In the genomic region with DNA sequence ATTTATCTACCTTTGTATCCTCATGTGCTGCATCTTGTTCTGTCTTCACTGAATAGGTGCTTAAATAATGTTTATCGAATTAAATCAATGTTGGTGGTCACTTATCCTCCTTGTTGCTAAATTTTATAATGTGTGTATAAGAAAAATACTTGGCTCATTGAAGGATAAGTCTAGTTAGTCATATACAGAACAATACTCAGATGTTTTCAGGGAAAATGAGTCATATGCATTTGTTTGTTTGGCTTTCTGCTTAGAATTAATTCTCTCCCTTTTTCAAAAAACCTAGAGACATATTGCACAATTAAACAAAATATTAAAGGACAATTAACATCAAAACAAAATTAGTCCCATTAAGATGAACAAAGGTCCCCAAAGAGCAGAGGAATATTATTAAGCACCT, we compare ENCODE assay signal across 17 cellular contexts.
A peak's percentile ranks its signal among the peaks of the same experiment; 100 is the strongest.
DNase-seq lines count a peak whose midpoint lies in the region; ATAC-seq, FAIRE-seq and TF ChIP-seq lines count a peak whose summit lies in the region.
"Had no signal": no experiment of that assay in that cellular context is flagged by ENCODE, and none has a peak within 500 bp of the region (broad histone marks: within the 10 kb centered on the region; RNA-seq: fewer than 3 reads in every experiment).

No MANE protein-coding gene starts in this region.

- no peak for FAIRE-seq in pancreas (lab: Jason Lieb, UNC)

- no peak overlapping the region for H3K27ac ChIP-seq in pancreas
- H3K27ac ChIP-seq: C4-2B, SK-N-MC had no signal

- WGBS in pancreas, 2 donors = 62 to 72% methylated on average over 1 of the region's 1 CpG

- intact Hi-C loops in pancreas (cut with DNase I) = no loop called here

- H3K4me3 ChIP-seq in adipocyte (ENCODE audit: low read length) (no peak overlapping the region), pancreas (no peak overlapping the region)
- H3K4me3 ChIP-seq: GM23338, SK-N-MC had no signal

- no peak overlapping the region for H3K9ac ChIP-seq in adipocyte (ENCODE audit: low read length)

- peaks cover 12% of the 10 kb centered on the region for H3K9me3 ChIP-seq in adipocyte (ENCODE audit: control insufficient read depth, low read length)
- H3K9me3 ChIP-seq in pancreas = no peaks in the 10 kb centered on the region

- H3K27me3 ChIP-seq in adipocyte (replicated peaks; ENCODE audit: control insufficient read depth, insufficient read depth, low read length) (no peaks in the 10 kb centered on the region), pancreas (no peaks in the 10 kb centered on the region)

- ATAC-seq in esophagus mucosa (peak; percentile 67), pancreas (no peak)
- ATAC-seq: GM23338 had no signal

- TF ChIP-seq CTCF in pancreas (IDR thresholded peaks at IDR 0.05) = no peak
- TF ChIP-seq CTCF in GM10266 (IDR thresholded peaks at IDR 0.05; ENCODE audit: control insufficient read depth, insufficient read depth, low read depth, missing control alignments) = no peak

- peak; percentile 34 for DNase-seq in HPDE6-E6E7 (ENCODE audit: extremely low spot score)
- DNase-seq in adipocyte (ENCODE audit: low read depth) = peak; percentile 64
- peak; percentile 53 for DNase-seq in iris pigment epithelial cell (ENCODE audit: low read depth)
- no peak for DNase-seq in effector CD8-positive, alpha-beta T cell (lab: John Stamatoyannopoulos, UW)
- no peak for DNase-seq in pancreas
- DNase-seq in GM10266 (ENCODE audit: extremely low spot score) = no peak
- DNase-seq: DMS153, KBM-7, NCI-H1092, NCI-H2081 treated with DMSO at 0.1 percent for 48 hours, NCI-H510A, NCI-H774, Right ventricle myocardium superior had no signal

- no peaks in the 10 kb centered on the region for H3K4me1 ChIP-seq in adipocyte (ENCODE audit: control insufficient read depth, insufficient read depth, low read length)
- H3K4me1 ChIP-seq in pancreas = no peaks in the 10 kb centered on the region

- H3K36me3 ChIP-seq in adipocyte (ENCODE audit: control insufficient read depth, insufficient read depth, low read length, severe bottlenecking) (no peaks in the 10 kb centered on the region), pancreas (no peaks in the 10 kb centered on the region)

Comparison
In these comparisons a context has a peak if more than half of its experiments do, and no peak if none do; other contexts are left out.
1. DNase-seq: peak in HPDE6-E6E7 (single experiment), adipocyte (single experiment) and iris pigment epithelial cell (single experiment); none in effector CD8-positive, alpha-beta T cell (single experiment), pancreas (0 of 6) and GM10266 (single experiment).